ENCODE assay signal across 38 cellular contexts in the genomic region with DNA sequence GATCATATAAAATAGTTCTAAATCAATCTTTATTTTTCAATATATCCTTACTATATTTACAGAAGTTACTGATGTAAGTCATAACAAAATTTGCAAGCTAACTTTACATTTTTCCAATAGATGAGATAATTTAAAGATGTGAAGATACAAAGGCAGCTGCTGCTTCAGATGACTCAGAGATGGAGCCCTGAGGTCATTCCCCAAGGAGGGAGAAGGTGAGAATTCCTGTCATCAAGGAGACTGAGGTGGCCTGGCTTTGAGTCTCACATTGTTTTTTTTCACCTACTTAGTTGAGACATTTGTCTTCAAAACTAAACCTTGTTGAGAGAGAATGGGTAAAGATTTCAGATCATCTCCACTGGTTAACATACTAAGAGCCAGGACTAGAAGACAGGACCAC. TPM values are rescaled to one million over a fixed set of nuclear protein-coding genes. Genes with fewer than 3 reads are reported as not detected.
"Had no signal": no experiment of that assay in that cellular context is flagged by ENCODE, and none has a peak within 500 bp of the region (broad histone marks: within the 10 kb centered on the region; RNA-seq: fewer than 3 reads in every experiment).

No MANE protein-coding gene starts in this region.

- H3K27ac ChIP-seq: dorsolateral prefrontal cortex, esophagus muscularis mucosa, heart right ventricle, left lung, ovary, psoas muscle, sigmoid colon, stomach, thyroid gland had no signal

- H3K9me3 ChIP-seq: ovary, psoas muscle, thyroid gland had no signal

- H3K9me3 Mint-ChIP-seq: stimulated activated effector memory CD8-positive, alpha-beta T cell treated with anti-CD3 and anti-CD28 coated beads, Interleukin-12 subunit alpha, Interleukin-12 subunit beta, amount 100 ng/mL, for 72 hours had no signal

- H3K4me1 Mint-ChIP-seq: immature natural killer cell; naive thymus-derived CD8-positive, alpha-beta T cell; stimulated activated effector memory CD8-positive, alpha-beta T cell treated with anti-CD3 and anti-CD28 coated beads, Interleukin-12 subunit alpha, Interleukin-12 subunit beta, amount 100 ng/mL, for 72 hours had no signal

- H3K36me3 Mint-ChIP-seq: stimulated activated effector memory CD8-positive, alpha-beta T cell treated with anti-CD3 and anti-CD28 coated beads, Interleukin-12 subunit alpha, Interleukin-12 subunit beta, amount 100 ng/mL, for 72 hours; type B pancreatic cell had no signal

- ATAC-seq: heart right ventricle; left lung; naive thymus-derived CD8-positive, alpha-beta T cell; psoas muscle; right cardiac atrium had no signal

- H3K4me1 ChIP-seq: left lung, psoas muscle, thyroid gland had no signal

- DNase-seq: dorsolateral prefrontal cortex; effector CD4-positive, alpha-beta T cell; foreskin melanocyte; glutamatergic neuron; heart right ventricle; hippocampal formation; immature natural killer cell; left lung; mesenchymal stem cell; midbrain; naive thymus-derived CD8-positive, alpha-beta T cell; occipital lobe; ovary; posterior cingulate gyrus; psoas muscle; right cardiac atrium; sigmoid colon; stimulated activated CD4-positive, alpha-beta T cell treated with anti-CD3 and anti-CD28 coated beads, Interleukin-2, amount 100 ng/mL, for 24 hours; stimulated activated CD4-positive, alpha-beta T cell treated with anti-CD3 and anti-CD28 coated beads, Interleukin-4, amount 100 ng/mL, for 24 hours; stimulated activated naive CD4-positive, alpha-beta T cell treated with Interleukin-2 at 50 U/mL for 16 hours; stomach; thyroid gland had no signal

- H3K4me3 Mint-ChIP-seq: immature natural killer cell; naive thymus-derived CD8-positive, alpha-beta T cell; stimulated activated effector memory CD8-positive, alpha-beta T cell treated with anti-CD3 and anti-CD28 coated beads, Interleukin-12 subunit alpha, Interleukin-12 subunit beta, amount 100 ng/mL, for 72 hours; type B pancreatic cell had no signal

- H3K27me3 ChIP-seq: dorsolateral prefrontal cortex, heart right ventricle, left lung, ovary, sigmoid colon, stomach, thyroid gland had no signal

- H3K27ac Mint-ChIP-seq: immature natural killer cell; naive thymus-derived CD8-positive, alpha-beta T cell; stimulated activated effector memory CD8-positive, alpha-beta T cell treated with anti-CD3 and anti-CD28 coated beads, Interleukin-12 subunit alpha, Interleukin-12 subunit beta, amount 100 ng/mL, for 72 hours; type B pancreatic cell had no signal

- H3K4me3 ChIP-seq: dorsolateral prefrontal cortex, esophagus muscularis mucosa, heart right ventricle, left lung, ovary, psoas muscle, sigmoid colon, stomach, thyroid gland had no signal

- H3K36me3 ChIP-seq: esophagus muscularis mucosa, heart right ventricle, left lung, ovary, sigmoid colon, stomach, thyroid gland had no signal

RNA-seq across cellular contexts. Expression of gene SAMD7, which starts 3.9 kb away (rescaled TPM):
- total RNA-seq: cerebellum; epithelial cell of proximal tubule; esophagus muscularis mucosa; fibroblast of lung; left lung; lower leg skin; lung microvascular endothelial cell; mucosa of gallbladder; naive thymus-derived CD8-positive, alpha-beta T cell; occipital lobe; ovary; psoas muscle; renal cortical epithelial cell; right cardiac atrium; sigmoid colon; skeletal muscle tissue; stomach; subcutaneous adipose tissue; temporal lobe; thyroid gland; urinary bladder had no signal
- polyA plus RNA-seq: fibroblast of lung; heart right ventricle; immature natural killer cell; keratinocyte; naive thymus-derived CD8-positive, alpha-beta T cell; neural cell; ovary; psoas muscle; right cardiac atrium; sigmoid colon; stomach; urinary bladder had no signal

RNA-seq across cellular contexts. Expression of gene LRRC31, which starts 37.7 kb away (rescaled TPM):
- total RNA-seq: cerebellum; epithelial cell of proximal tubule; esophagus muscularis mucosa; fibroblast of lung; heart right ventricle; lower leg skin; lung microvascular endothelial cell; naive thymus-derived CD8-positive, alpha-beta T cell; occipital lobe; ovary; psoas muscle; right cardiac atrium; skeletal muscle tissue; temporal lobe; thyroid gland; urinary bladder had no signal
- polyA plus RNA-seq: fibroblast of lung; heart right ventricle; immature natural killer cell; keratinocyte; naive thymus-derived CD8-positive, alpha-beta T cell; neural cell; ovary; right cardiac atrium; urinary bladder had no signal
